ENCODE assay signal across 1 cellular context in the genomic region with DNA sequence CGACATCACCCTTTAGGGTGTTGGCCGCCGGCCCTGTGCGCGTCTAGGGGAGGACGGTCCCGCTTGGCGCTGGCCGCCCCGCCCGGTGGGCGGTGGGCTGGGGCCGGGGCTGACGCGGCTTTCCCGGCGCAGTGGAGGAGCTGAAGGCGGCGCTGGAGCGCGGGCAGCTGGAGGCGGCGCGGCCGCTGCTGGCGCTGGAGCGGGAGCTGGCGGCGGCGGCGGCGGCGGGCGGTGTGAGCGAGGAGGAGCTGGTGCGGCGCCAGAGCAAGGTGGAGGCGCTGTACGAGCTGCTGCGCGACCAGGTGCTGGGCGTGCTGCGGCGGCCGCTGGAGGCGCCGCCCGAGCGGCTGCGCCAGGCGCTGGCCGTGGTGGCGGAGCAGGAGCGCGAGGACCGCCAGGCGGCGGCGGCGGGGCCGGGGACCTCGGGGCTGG.
TF ChIP-seq lines count a peak whose summit lies in the region.

No MANE protein-coding gene starts in this region.

TF ChIP-seq in HepG2, 621 proteins besides CTCF, POLR2A, EP300 and RAD21 (continues in another document):
- TF ChIP-seq SP4 (CRISPR knock-in tag; IDR thresholded peaks at IDR 0.05) (peak; percentile 44; the same call in 1 of the 2 replicates), NFYC (CRISPR knock-in tag; IDR thresholded peaks at IDR 0.05) (no peak), ZNF7 (CRISPR knock-in tag; IDR thresholded peaks at IDR 0.05) (no peak), HNRNPL (IDR thresholded peaks at IDR 0.05; ENCODE audit: low read depth, low read length) (no peak), ZFP36 (IDR thresholded peaks at IDR 0.05; ENCODE audit: borderline replicate concordance, low read depth, low read length, partially characterized antibody) (no peak), HOXA3 (CRISPR knock-in tag; IDR thresholded peaks at IDR 0.05) (peak; percentile 45; the same call in 1 of the 2 replicates), YEATS4 (CRISPR knock-in tag; IDR thresholded peaks at IDR 0.05; ENCODE audit: borderline replicate concordance) (peak; percentile 44; the same call in 1 of the 2 replicates), SKI (IDR thresholded peaks at IDR 0.05; ENCODE audit: partially characterized antibody) (peak; percentile 78), ZSCAN30 (CRISPR knock-in tag; IDR thresholded peaks at IDR 0.05) (no peak), ZNF607 (CRISPR knock-in tag; IDR thresholded peaks at IDR 0.05; ENCODE audit: borderline replicate concordance) (no peak), ZNF235 (CRISPR knock-in tag; IDR thresholded peaks at IDR 0.05; ENCODE audit: borderline replicate concordance) (0 out of 2 replicates have a peak, but pooled peaks have one; percentile 21), NFE2L2 (IDR thresholded peaks at IDR 0.05; ENCODE audit: low read length) (no peak), ZSCAN31 (CRISPR knock-in tag; IDR thresholded peaks at IDR 0.05; ENCODE audit: low read depth) (peak; percentile 15; the same call in 1 of the 2 replicates), HNRNPLL (IDR thresholded peaks at IDR 0.05; ENCODE audit: low read depth, low read length, poor library complexity, severe bottlenecking) (peak; percentile 92), MXI1 (IDR thresholded peaks at IDR 0.05; ENCODE audit: borderline replicate concordance, low read depth, low read length) (peak; percentile 42; the same call in 1 of the 3 replicates), HHEX (CRISPR knock-in tag; IDR thresholded peaks at IDR 0.05) (no peak), CCDC6 (CRISPR knock-in tag; IDR thresholded peaks at IDR 0.05) (peak; percentile 11; the same call in 1 of the 2 replicates), REXO4 (CRISPR knock-in tag; IDR thresholded peaks at IDR 0.05; ENCODE audit: borderline replicate concordance) (no peak), RARA (CRISPR knock-in tag; IDR thresholded peaks at IDR 0.05) (0 out of 2 replicates have a peak, but pooled peaks have one; percentile 24), SPEN (CRISPR knock-in tag; IDR thresholded peaks at IDR 0.05; ENCODE audit: low read depth) (0 out of 2 replicates have a peak, but pooled peaks have one; percentile 39), SAP130 (CRISPR knock-in tag; IDR thresholded peaks at IDR 0.05; ENCODE audit: low read depth) (peak; percentile 24; the same call in 1 of the 2 replicates), ZBTB38 (CRISPR knock-in tag; IDR thresholded peaks at IDR 0.05) (peak; percentile 32; the same call in 1 of the 2 replicates), ZNF451 (CRISPR knock-in tag; IDR thresholded peaks at IDR 0.05) (peak; percentile 26; the same call in 1 of the 2 replicates), SIN3B (IDR thresholded peaks at IDR 0.05; ENCODE audit: low read length) (no peak), ZNF709 (CRISPR knock-in tag; IDR thresholded peaks at IDR 0.05) (no peak), ZNF263 (CRISPR knock-in tag; IDR thresholded peaks at IDR 0.05) (peak; percentile 48; the same call in 1 of the 2 replicates), STAG1 (CRISPR knock-in tag; IDR thresholded peaks at IDR 0.05) (peak; percentile 47), ZNF331 (CRISPR knock-in tag; IDR thresholded peaks at IDR 0.05) (peak; percentile 55; the same call in 1 of the 2 replicates), MAZ (IDR thresholded peaks at IDR 0.05; ENCODE audit: borderline replicate concordance, low read depth, low read length) (no peak), MAZ (CRISPR knock-in tag; IDR thresholded peaks at IDR 0.05; ENCODE audit: low read depth) (0 out of 2 replicates have a peak, but pooled peaks have one; percentile 48)
- TF ChIP-seq, protein P1, sequence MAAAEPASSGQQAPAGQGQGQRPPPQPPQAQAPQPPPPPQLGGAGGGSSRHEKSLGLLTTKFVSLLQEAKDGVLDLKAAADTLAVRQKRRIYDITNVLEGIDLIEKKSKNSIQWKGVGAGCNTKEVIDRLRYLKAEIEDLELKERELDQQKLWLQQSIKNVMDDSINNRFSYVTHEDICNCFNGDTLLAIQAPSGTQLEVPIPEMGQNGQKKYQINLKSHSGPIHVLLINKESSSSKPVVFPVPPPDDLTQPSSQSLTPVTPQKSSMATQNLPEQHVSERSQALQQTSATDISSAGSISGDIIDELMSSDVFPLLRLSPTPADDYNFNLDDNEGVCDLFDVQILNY (CRISPR knock-in tag; conservative IDR thresholded peaks at IDR 0.05) = 0 out of 2 replicates have a peak, but pooled peaks have one; percentile 31
- TF ChIP-seq, protein P2, sequence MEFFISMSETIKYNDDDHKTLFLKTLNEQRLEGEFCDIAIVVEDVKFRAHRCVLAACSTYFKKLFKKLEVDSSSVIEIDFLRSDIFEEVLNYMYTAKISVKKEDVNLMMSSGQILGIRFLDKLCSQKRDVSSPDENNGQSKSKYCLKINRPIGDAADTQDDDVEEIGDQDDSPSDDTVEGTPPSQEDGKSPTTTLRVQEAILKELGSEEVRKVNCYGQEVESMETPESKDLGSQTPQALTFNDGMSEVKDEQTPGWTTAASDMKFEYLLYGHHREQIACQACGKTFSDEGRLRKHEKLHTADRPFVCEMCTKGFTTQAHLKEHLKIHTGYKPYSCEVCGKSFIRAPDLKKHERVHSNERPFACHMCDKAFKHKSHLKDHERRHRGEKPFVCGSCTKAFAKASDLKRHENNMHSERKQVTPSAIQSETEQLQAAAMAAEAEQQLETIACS (CRISPR knock-in tag; IDR thresholded peaks at IDR 0.05) = peak; percentile 42; the same call in 1 of the 2 replicates
- TF ChIP-seq, protein P3, sequence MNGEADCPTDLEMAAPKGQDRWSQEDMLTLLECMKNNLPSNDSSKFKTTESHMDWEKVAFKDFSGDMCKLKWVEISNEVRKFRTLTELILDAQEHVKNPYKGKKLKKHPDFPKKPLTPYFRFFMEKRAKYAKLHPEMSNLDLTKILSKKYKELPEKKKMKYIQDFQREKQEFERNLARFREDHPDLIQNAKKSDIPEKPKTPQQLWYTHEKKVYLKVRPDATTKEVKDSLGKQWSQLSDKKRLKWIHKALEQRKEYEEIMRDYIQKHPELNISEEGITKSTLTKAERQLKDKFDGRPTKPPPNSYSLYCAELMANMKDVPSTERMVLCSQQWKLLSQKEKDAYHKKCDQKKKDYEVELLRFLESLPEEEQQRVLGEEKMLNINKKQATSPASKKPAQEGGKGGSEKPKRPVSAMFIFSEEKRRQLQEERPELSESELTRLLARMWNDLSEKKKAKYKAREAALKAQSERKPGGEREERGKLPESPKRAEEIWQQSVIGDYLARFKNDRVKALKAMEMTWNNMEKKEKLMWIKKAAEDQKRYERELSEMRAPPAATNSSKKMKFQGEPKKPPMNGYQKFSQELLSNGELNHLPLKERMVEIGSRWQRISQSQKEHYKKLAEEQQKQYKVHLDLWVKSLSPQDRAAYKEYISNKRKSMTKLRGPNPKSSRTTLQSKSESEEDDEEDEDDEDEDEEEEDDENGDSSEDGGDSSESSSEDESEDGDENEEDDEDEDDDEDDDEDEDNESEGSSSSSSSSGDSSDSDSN (CRISPR knock-in tag; IDR thresholded peaks at IDR 0.05) = peak; percentile 92; the same call in 1 of the 2 replicates
- TF ChIP-seq, protein P4, sequence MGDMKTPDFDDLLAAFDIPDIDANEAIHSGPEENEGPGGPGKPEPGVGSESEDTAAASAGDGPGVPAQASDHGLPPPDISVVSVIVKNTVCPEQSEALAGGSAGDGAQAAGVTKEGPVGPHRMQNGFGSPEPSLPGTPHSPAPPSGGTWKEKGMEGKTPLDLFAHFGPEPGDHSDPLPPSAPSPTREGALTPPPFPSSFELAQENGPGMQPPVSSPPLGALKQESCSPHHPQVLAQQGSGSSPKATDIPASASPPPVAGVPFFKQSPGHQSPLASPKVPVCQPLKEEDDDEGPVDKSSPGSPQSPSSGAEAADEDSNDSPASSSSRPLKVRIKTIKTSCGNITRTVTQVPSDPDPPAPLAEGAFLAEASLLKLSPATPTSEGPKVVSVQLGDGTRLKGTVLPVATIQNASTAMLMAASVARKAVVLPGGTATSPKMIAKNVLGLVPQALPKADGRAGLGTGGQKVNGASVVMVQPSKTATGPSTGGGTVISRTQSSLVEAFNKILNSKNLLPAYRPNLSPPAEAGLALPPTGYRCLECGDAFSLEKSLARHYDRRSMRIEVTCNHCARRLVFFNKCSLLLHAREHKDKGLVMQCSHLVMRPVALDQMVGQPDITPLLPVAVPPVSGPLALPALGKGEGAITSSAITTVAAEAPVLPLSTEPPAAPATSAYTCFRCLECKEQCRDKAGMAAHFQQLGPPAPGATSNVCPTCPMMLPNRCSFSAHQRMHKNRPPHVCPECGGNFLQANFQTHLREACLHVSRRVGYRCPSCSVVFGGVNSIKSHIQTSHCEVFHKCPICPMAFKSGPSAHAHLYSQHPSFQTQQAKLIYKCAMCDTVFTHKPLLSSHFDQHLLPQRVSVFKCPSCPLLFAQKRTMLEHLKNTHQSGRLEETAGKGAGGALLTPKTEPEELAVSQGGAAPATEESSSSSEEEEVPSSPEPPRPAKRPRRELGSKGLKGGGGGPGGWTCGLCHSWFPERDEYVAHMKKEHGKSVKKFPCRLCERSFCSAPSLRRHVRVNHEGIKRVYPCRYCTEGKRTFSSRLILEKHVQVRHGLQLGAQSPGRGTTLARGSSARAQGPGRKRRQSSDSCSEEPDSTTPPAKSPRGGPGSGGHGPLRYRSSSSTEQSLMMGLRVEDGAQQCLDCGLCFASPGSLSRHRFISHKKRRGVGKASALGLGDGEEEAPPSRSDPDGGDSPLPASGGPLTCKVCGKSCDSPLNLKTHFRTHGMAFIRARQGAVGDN (CRISPR knock-in tag; IDR thresholded peaks at IDR 0.05) = peak; percentile 51
- TF ChIP-seq, protein P5, sequence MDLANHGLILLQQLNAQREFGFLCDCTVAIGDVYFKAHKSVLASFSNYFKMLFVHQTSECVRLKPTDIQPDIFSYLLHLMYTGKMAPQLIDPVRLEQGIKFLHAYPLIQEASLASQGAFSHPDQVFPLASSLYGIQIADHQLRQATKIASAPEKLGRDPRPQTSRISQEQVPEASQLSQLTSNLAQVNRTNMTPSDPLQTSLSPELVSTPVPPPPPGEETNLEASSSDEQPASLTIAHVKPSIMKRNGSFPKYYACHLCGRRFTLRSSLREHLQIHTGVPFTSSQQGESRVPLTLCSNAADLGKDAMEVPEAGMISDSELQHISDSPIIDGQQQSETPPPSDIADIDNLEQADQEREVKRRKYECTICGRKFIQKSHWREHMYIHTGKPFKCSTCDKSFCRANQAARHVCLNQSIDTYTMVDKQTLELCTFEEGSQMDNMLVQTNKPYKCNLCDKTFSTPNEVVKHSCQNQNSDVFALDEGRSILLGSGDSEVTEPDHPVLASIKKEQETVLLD (CRISPR knock-in tag; IDR thresholded peaks at IDR 0.05; ENCODE audit: low read depth) = peak; percentile 52; the same call in 1 of the 2 replicates
- TF ChIP-seq, protein P6, sequence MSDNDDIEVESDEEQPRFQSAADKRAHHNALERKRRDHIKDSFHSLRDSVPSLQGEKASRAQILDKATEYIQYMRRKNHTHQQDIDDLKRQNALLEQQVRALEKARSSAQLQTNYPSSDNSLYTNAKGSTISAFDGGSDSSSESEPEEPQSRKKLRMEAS (IDR thresholded peaks at IDR 0.05) = peak; percentile 77
- TF ChIP-seq, protein P7, sequence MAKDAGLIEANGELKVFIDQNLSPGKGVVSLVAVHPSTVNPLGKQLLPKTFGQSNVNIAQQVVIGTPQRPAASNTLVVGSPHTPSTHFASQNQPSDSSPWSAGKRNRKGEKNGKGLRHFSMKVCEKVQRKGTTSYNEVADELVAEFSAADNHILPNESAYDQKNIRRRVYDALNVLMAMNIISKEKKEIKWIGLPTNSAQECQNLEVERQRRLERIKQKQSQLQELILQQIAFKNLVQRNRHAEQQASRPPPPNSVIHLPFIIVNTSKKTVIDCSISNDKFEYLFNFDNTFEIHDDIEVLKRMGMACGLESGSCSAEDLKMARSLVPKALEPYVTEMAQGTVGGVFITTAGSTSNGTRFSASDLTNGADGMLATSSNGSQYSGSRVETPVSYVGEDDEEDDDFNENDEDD (CRISPR knock-in tag; IDR thresholded peaks at IDR 0.05; ENCODE audit: borderline replicate concordance) = peak; percentile 63; the same call in 1 of the 2 replicates
- TF ChIP-seq, protein P8, sequence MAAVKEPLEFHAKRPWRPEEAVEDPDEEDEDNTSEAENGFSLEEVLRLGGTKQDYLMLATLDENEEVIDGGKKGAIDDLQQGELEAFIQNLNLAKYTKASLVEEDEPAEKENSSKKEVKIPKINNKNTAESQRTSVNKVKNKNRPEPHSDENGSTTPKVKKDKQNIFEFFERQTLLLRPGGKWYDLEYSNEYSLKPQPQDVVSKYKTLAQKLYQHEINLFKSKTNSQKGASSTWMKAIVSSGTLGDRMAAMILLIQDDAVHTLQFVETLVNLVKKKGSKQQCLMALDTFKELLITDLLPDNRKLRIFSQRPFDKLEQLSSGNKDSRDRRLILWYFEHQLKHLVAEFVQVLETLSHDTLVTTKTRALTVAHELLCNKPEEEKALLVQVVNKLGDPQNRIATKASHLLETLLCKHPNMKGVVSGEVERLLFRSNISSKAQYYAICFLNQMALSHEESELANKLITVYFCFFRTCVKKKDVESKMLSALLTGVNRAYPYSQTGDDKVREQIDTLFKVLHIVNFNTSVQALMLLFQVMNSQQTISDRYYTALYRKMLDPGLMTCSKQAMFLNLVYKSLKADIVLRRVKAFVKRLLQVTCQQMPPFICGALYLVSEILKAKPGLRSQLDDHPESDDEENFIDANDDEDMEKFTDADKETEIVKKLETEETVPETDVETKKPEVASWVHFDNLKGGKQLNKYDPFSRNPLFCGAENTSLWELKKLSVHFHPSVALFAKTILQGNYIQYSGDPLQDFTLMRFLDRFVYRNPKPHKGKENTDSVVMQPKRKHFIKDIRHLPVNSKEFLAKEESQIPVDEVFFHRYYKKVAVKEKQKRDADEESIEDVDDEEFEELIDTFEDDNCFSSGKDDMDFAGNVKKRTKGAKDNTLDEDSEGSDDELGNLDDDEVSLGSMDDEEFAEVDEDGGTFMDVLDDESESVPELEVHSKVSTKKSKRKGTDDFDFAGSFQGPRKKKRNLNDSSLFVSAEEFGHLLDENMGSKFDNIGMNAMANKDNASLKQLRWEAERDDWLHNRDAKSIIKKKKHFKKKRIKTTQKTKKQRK (IDR thresholded peaks at IDR 0.05; ENCODE audit: low read length) = no peak
- TF ChIP-seq, protein P9, sequence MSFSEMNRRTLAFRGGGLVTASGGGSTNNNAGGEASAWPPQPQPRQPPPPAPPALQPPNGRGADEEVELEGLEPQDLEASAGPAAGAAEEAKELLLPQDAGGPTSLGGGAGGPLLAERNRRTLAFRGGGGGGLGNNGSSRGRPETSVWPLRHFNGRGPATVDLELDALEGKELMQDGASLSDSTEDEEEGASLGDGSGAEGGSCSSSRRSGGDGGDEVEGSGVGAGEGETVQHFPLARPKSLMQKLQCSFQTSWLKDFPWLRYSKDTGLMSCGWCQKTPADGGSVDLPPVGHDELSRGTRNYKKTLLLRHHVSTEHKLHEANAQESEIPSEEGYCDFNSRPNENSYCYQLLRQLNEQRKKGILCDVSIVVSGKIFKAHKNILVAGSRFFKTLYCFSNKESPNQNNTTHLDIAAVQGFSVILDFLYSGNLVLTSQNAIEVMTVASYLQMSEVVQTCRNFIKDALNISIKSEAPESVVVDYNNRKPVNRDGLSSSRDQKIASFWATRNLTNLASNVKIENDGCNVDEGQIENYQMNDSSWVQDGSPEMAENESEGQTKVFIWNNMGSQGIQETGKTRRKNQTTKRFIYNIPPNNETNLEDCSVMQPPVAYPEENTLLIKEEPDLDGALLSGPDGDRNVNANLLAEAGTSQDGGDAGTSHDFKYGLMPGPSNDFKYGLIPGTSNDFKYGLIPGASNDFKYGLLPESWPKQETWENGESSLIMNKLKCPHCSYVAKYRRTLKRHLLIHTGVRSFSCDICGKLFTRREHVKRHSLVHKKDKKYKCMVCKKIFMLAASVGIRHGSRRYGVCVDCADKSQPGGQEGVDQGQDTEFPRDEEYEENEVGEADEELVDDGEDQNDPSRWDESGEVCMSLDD (CRISPR knock-in tag; IDR thresholded peaks at IDR 0.05; ENCODE audit: borderline replicate concordance) = no peak
- TF ChIP-seq, protein P10, sequence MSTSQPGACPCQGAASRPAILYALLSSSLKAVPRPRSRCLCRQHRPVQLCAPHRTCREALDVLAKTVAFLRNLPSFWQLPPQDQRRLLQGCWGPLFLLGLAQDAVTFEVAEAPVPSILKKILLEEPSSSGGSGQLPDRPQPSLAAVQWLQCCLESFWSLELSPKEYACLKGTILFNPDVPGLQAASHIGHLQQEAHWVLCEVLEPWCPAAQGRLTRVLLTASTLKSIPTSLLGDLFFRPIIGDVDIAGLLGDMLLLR (CRISPR knock-in tag; IDR thresholded peaks at IDR 0.05) = no peak
